1 cellular context compared by ENCODE assay signal in the genomic region with DNA sequence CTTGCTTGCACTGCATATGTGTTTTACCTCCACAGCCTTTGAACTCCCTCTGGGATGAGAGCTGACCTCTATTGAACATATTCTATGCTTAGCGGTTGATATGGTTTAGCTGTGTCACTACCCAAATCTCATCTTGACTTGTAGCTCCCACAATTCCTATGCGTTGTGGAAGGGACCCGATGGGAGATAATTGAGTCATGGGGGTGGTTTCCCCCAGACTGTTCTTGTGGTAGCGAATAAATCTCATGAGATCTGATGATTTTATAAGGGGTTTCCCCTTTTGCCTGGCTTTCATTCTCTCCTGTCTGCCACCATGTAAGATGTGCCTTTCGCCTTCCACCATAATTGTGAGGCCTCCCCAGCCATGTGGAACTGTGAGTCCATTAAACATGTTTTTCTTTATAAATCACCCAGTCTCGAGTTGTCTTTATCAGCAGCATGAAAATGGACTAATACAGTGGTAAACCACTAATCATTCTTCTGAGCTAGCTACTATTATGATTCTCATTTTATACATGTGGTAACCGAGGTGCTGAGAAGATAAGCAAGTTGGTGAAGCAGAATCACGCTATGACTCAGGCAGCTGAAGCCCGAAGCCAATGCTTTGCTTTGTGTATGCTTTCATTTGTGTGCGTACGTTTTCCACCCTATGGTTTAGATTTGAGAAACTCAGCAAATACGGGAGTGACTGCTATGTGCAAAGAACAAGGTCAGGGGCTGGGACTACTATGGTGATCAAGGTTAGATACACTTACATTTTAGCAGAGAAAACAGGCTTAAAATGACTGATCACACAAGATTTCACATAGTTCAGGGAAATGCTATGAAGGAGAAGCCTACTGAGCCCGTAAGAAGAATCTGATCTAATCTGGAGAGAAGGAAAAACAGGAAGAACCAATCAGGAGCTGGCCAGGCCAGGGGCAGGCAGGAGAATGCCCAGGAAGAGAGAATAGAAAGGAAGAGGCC.
TF ChIP-seq lines count a peak whose summit lies in the region.

No MANE protein-coding gene starts in this region.

TF ChIP-seq in HepG2, 621 proteins besides CTCF, POLR2A, EP300 and RAD21 (continued from another document and continues in another):
- TF ChIP-seq DR1 (CRISPR knock-in tag; IDR thresholded peaks at IDR 0.05) (no peak), NONO (IDR thresholded peaks at IDR 0.05) (no peak), NONO (CRISPR knock-in tag; conservative IDR thresholded peaks at IDR 0.05) (peak; percentile 73; the same call in 1 of the 2 replicates), ZNF121 (CRISPR knock-in tag; IDR thresholded peaks at IDR 0.05) (no peak), ZMYM4 (CRISPR knock-in tag; IDR thresholded peaks at IDR 0.05) (peak; percentile 90), TCF7L2 (IDR thresholded peaks at IDR 0.05; ENCODE audit: low read depth, low read length) (no peak), ZNF784 (CRISPR knock-in tag; IDR thresholded peaks at IDR 0.05; ENCODE audit: borderline replicate concordance) (no peak), FLYWCH1 (CRISPR knock-in tag; IDR thresholded peaks at IDR 0.05) (no peak), POLR2G (IDR thresholded peaks at IDR 0.05; ENCODE audit: low read depth, low read length) (0 out of 2 replicates have a peak, but pooled peaks have one; percentile 40), ZBTB21 (CRISPR knock-in tag; IDR thresholded peaks at IDR 0.05) (no peak; the same call in 1 of the 2 replicates), HMGXB3 (CRISPR knock-in tag; IDR thresholded peaks at IDR 0.05; ENCODE audit: borderline replicate concordance) (peak; percentile 56; the same call in 1 of the 2 replicates), SIX4 (CRISPR knock-in tag; IDR thresholded peaks at IDR 0.05) (0 out of 2 replicates have a peak, but pooled peaks have one; percentile 6), GPBP1L1 (CRISPR knock-in tag; IDR thresholded peaks at IDR 0.05) (no peak), ZNF792 (CRISPR knock-in tag; IDR thresholded peaks at IDR 0.05) (peak; percentile 91), THAP7 (CRISPR knock-in tag; IDR thresholded peaks at IDR 0.05) (0 out of 2 replicates have a peak, but pooled peaks have one; percentile 28), ZNF713 (CRISPR knock-in tag; IDR thresholded peaks at IDR 0.05) (no peak), ZNF205 (CRISPR knock-in tag; IDR thresholded peaks at IDR 0.05) (peak; percentile 50; the same call in 1 of the 2 replicates), SMC3 (IDR thresholded peaks at IDR 0.05; ENCODE audit: low read length) (no peak), ZC3H4 (CRISPR knock-in tag; IDR thresholded peaks at IDR 0.05; ENCODE audit: borderline replicate concordance) (no peak), ZSCAN5A (CRISPR knock-in tag; IDR thresholded peaks at IDR 0.05; ENCODE audit: borderline replicate concordance) (peak; percentile 73; the same call in 1 of the 2 replicates), ZBTB8A (CRISPR knock-in tag; IDR thresholded peaks at IDR 0.05; ENCODE audit: borderline replicate concordance, low read depth) (no peak), ZNF530 (CRISPR knock-in tag; IDR thresholded peaks at IDR 0.05; ENCODE audit: low read depth) (no peak), SIN3B (IDR thresholded peaks at IDR 0.05; ENCODE audit: low read length) (0 out of 2 replicates have a peak, but pooled peaks have one; percentile 25), TEAD2 (CRISPR knock-in tag; IDR thresholded peaks at IDR 0.05) (no peak), PREB (CRISPR knock-in tag; IDR thresholded peaks at IDR 0.05) (no peak), ZNF703 (CRISPR knock-in tag; IDR thresholded peaks at IDR 0.05; ENCODE audit: borderline replicate concordance) (no peak; the same call in 1 of the 2 replicates), PLSCR1 (CRISPR knock-in tag; IDR thresholded peaks at IDR 0.05; ENCODE audit: borderline replicate concordance) (no peak)
- TF ChIP-seq, protein P1, sequence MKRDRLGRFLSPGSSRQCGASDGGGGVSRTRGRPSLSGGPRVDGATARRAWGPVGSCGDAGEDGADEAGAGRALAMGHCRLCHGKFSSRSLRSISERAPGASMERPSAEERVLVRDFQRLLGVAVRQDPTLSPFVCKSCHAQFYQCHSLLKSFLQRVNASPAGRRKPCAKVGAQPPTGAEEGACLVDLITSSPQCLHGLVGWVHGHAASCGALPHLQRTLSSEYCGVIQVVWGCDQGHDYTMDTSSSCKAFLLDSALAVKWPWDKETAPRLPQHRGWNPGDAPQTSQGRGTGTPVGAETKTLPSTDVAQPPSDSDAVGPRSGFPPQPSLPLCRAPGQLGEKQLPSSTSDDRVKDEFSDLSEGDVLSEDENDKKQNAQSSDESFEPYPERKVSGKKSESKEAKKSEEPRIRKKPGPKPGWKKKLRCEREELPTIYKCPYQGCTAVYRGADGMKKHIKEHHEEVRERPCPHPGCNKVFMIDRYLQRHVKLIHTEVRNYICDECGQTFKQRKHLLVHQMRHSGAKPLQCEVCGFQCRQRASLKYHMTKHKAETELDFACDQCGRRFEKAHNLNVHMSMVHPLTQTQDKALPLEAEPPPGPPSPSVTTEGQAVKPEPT (CRISPR knock-in tag; IDR thresholded peaks at IDR 0.05; ENCODE audit: low read depth), result no peak
- TF ChIP-seq, protein P2, sequence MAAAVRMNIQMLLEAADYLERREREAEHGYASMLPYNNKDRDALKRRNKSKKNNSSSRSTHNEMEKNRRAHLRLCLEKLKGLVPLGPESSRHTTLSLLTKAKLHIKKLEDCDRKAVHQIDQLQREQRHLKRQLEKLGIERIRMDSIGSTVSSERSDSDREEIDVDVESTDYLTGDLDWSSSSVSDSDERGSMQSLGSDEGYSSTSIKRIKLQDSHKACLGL (CRISPR knock-in tag; IDR thresholded peaks at IDR 0.05), result no peak
- TF ChIP-seq, protein P3, sequence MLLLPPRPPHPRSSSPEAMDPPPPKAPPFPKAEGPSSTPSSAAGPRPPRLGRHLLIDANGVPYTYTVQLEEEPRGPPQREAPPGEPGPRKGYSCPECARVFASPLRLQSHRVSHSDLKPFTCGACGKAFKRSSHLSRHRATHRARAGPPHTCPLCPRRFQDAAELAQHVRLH (CRISPR knock-in tag; IDR thresholded peaks at IDR 0.05; ENCODE audit: borderline replicate concordance, low read depth), result 0 out of 2 replicates have a peak, but pooled peaks have one; percentile 59
- TF ChIP-seq, protein P4, sequence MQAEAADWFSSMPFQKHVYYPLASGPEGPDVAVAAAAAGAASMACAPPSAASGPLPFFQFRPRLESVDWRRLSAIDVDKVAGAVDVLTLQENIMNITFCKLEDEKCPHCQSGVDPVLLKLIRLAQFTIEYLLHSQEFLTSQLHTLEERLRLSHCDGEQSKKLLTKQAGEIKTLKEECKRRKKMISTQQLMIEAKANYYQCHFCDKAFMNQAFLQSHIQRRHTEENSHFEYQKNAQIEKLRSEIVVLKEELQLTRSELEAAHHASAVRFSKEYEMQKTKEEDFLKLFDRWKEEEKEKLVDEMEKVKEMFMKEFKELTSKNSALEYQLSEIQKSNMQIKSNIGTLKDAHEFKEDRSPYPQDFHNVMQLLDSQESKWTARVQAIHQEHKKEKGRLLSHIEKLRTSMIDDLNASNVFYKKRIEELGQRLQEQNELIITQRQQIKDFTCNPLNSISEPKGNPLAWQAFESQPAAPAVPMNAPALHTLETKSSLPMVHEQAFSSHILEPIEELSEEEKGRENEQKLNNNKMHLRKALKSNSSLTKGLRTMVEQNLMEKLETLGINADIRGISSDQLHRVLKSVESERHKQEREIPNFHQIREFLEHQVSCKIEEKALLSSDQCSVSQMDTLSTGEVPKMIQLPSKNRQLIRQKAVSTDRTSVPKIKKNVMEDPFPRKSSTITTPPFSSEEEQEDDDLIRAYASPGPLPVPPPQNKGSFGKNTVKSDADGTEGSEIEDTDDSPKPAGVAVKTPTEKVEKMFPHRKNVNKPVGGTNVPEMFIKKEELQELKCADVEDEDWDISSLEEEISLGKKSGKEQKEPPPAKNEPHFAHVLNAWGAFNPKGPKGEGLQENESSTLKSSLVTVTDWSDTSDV (CRISPR knock-in tag; IDR thresholded peaks at IDR 0.05), result no peak
